8 cellular contexts compared by ENCODE assay signal in the genomic region with DNA sequence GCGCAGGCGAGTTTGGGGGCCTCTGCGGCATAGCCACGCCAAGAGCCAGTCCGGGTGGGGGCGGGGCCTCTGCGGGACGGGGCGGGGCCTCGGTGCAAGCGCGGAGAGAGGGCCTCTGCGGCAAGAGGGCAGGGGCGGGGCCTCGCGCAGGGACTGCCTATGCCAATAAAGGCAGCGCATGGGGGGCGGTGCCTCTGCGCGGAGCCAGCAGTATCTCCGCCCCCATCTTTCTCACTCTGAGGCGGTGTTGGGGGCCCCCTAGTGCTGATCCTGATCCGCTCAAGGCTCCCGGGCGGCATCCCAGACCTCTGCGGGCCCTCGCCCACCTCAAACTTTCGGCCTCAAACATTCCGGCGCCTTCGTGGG. TPM values are rescaled to one million over a fixed set of nuclear protein-coding genes. Genes with fewer than 3 reads are reported as not detected.
A peak's percentile ranks its signal among the peaks of the same experiment; 100 is the strongest.
DNase-seq lines count a peak whose midpoint lies in the region; ATAC-seq and TF ChIP-seq lines count a peak whose summit lies in the region.

No MANE protein-coding gene starts in this region.

- no peak for TF ChIP-seq POLR2A in NB4 (IDR thresholded peaks at IDR 0.05; ENCODE audit: extremely low read depth, insufficient read length)

- peak overlapping the region; percentile 78 to 80 for H3K4me3 Mint-ChIP-seq in effector memory CD8-positive, alpha-beta T cell

- H3K27me3 Mint-ChIP-seq in effector memory CD8-positive, alpha-beta T cell = peaks cover 63 to 89% of the 10 kb centered on the region in 2 donors

- DNase-seq in AG08396 (ENCODE audit: low spot score) = peak; percentile 93
- peak; percentile 39 for DNase-seq in NB4 (ENCODE audit: low read depth)
- peak; percentile 88 for DNase-seq in activated CD8-positive, alpha-beta memory T cell treated with anti-CD3 and anti-CD28 coated beads for 24 hours
- peak; percentile 60 to 67 (median 64) for DNase-seq in effector memory CD8-positive, alpha-beta T cell
- DNase-seq in myocyte (ENCODE audit: low read depth) = peak; percentile 52
- peak; percentile 68 to 77 for DNase-seq in stimulated activated CD8-positive, alpha-beta memory T cell treated with anti-CD3 and anti-CD28 coated beads, Interleukin-7, amount 100 ng/mL, for 4 hours (ENCODE audit: low read depth in 2 of 2)

- H3K4me1 Mint-ChIP-seq in effector memory CD8-positive, alpha-beta T cell (ENCODE audit: low read depth in 2 of 2) = peaks cover 7 to 9% of the 10 kb centered on the region in 2 donors

- H3K4me3 ChIP-seq in NB4 (ENCODE audit: low read depth, low read length) = no peak overlapping the region

- ATAC-seq in GM19438 (IDR thresholded peaks at IDR 0.05; ENCODE audit: low read depth, unreplicated experiment) (peak; percentile 78), GM19397 (IDR thresholded peaks at IDR 0.05; ENCODE audit: unreplicated experiment) (no peak)
- ATAC-seq in effector memory CD8-positive, alpha-beta T cell (replicated peaks) = peak; percentile 97

- no peak for TF ChIP-seq CTCF in NB4 (IDR thresholded peaks at IDR 0.05; ENCODE audit: low read depth, low read length)

- no peak overlapping the region for H3K27ac Mint-ChIP-seq in effector memory CD8-positive, alpha-beta T cell

- peaks cover 3% of the 10 kb centered on the region for H3K36me3 Mint-ChIP-seq in effector memory CD8-positive, alpha-beta T cell (ENCODE audit: insufficient read depth)

- H3K9me3 Mint-ChIP-seq in effector memory CD8-positive, alpha-beta T cell = no peaks in the 10 kb centered on the region

RNA-seq across cellular contexts. Expression of gene GPRIN1, which starts 9.2 kb away (rescaled TPM):
- total RNA-seq in myocyte = 5.2 and 9.6 TPM in 2 replicates
- 2.4 TPM for polyA plus RNA-seq in myocyte (2012)

RNA-seq across cellular contexts. Expression of gene SNCB, which starts 11.1 kb away (rescaled TPM):
- total RNA-seq in myocyte = 0.16 and 1.0 TPM in 2 replicates
- polyA plus RNA-seq in myocyte (2012) = 0.42 TPM

RNA-seq across cellular contexts. Expression of gene EIF4E1B, which starts 11.3 kb away (rescaled TPM):
- total RNA-seq in myocyte = not detected in 2 replicates
- polyA plus RNA-seq in myocyte (2012) = not detected

RNA-seq across cellular contexts. Expression of gene TSPAN17, which starts 28.1 kb away (rescaled TPM):
- total RNA-seq in myocyte = 47.9 and 50.0 TPM in 2 replicates
- polyA plus RNA-seq in myocyte (2012) = 70.8 TPM

Comparison
In these comparisons a context has a peak if more than half of its experiments do, and no peak if none do; other contexts are left out.
1. DNase-seq: peak in every context shown above with its lines; median percentile 93 in AG08396; 88 in activated CD8-positive, alpha-beta memory T cell treated with anti-CD3 and anti-CD28 coated beads for 24 hours; 72 in stimulated activated CD8-positive, alpha-beta memory T cell treated with anti-CD3 and anti-CD28 coated beads, Interleukin-7, amount 100 ng/mL, for 4 hours; 64 in effector memory CD8-positive, alpha-beta T cell; 52 in myocyte; 39 in NB4.